ENCODE assay signal across 8 cellular contexts in the genomic region with DNA sequence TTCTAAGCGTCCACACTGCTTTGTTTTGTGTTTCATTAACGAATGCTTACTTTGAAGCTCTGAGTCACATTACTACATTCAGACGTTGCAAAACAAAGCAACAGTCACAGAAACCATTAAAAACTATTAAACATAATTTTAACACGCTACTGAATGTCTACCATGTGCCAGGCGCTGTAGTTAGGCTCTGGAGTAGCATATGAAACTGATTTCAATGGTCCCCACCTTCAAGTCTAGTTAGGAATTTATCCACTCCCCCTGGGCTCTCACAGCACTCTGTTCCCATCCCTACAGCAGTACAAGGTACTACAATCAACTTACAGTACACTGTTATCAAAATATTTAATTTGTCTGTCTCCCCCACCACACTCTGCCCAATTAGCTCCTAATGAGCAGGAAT. TPM values are rescaled to one million over a fixed set of nuclear protein-coding genes. Genes with fewer than 3 reads are reported as not detected.
DNase-seq lines count a peak whose midpoint lies in the region; ATAC-seq and TF ChIP-seq lines count a peak whose summit lies in the region.

No MANE protein-coding gene starts in this region.

- no peaks in the 10 kb centered on the region for H3K27me3 Mint-ChIP-seq in chondrocyte (ENCODE audit: low read depth)
- H3K27me3 Mint-ChIP-seq in activated naive CD4-positive, alpha-beta T cell treated with anti-CD3 and anti-CD28 coated beads, Interleukin-2, amount 10 ng/mL, durations not matched to agents 7 days and 5 days: no peaks in the 10 kb centered on the region

- H3K27me3 ChIP-seq in BJ (ENCODE audit: control insufficient read depth, insufficient read depth, low read length): no peaks in the 10 kb centered on the region
- no peaks in the 10 kb centered on the region for H3K27me3 ChIP-seq in HUES64 (ENCODE audit: insufficient read depth, low read length)

- no peak for TF ChIP-seq CTCF in BJ (IDR thresholded peaks at IDR 0.05; ENCODE audit: insufficient read depth, low read depth, low read length)
- TF ChIP-seq CTCF in chondrocyte (IDR thresholded peaks at IDR 0.05): no peak
- TF ChIP-seq CTCF in mucosa of descending colon (IDR thresholded peaks at IDR 0.05): no peak

- H3K4me1 ChIP-seq in HUES64 (ENCODE audit: insufficient read depth, low read length): peaks cover 5% of the 10 kb centered on the region
- H3K4me1 ChIP-seq in mucosa of descending colon (ENCODE audit: low read depth): peaks cover 7% of the 10 kb centered on the region

- no peak overlapping the region for H3K27ac Mint-ChIP-seq in chondrocyte (ENCODE audit: unreplicated experiment)
- H3K27ac Mint-ChIP-seq in activated naive CD4-positive, alpha-beta T cell treated with anti-CD3 and anti-CD28 coated beads, Interleukin-2, amount 10 ng/mL, durations not matched to agents 7 days and 5 days: no peak overlapping the region

- peak overlapping the region; percentile 77 for H3K4me3 ChIP-seq in BJ (ENCODE audit: low read depth, low read length)
- H3K4me3 ChIP-seq in HUES64 (ENCODE audit: low read length): peak overlapping the region; percentile 90
- peak overlapping the region; percentile 69 for H3K4me3 ChIP-seq in mucosa of descending colon

- no peak overlapping the region for H3K4me3 Mint-ChIP-seq in chondrocyte (ENCODE audit: unreplicated experiment)
- no peak overlapping the region for H3K4me3 Mint-ChIP-seq in activated naive CD4-positive, alpha-beta T cell treated with anti-CD3 and anti-CD28 coated beads, Interleukin-2, amount 10 ng/mL, durations not matched to agents 7 days and 5 days

- no peaks in the 10 kb centered on the region for H3K9me3 ChIP-seq in HUES64 (ENCODE audit: insufficient read depth, low read depth, low read length)
- no peaks in the 10 kb centered on the region for H3K9me3 ChIP-seq in mucosa of descending colon

- peaks cover 6% of the 10 kb centered on the region for H3K36me3 Mint-ChIP-seq in chondrocyte (ENCODE audit: low read depth)
- H3K36me3 Mint-ChIP-seq in activated naive CD4-positive, alpha-beta T cell treated with anti-CD3 and anti-CD28 coated beads, Interleukin-2, amount 10 ng/mL, durations not matched to agents 7 days and 5 days: peaks cover 11% of the 10 kb centered on the region

- 17% methylated on average over 5 of the region's 5 CpGs for WGBS in HUES64

- H3K36me3 ChIP-seq in BJ (ENCODE audit: control insufficient read depth, insufficient read depth, low read length): peaks cover 7% of the 10 kb centered on the region; the same call in 1 of the 2 replicates
- H3K36me3 ChIP-seq in HUES64 (ENCODE audit: insufficient read depth, low read length): peaks cover 38% of the 10 kb centered on the region
- no peaks in the 10 kb centered on the region for H3K36me3 ChIP-seq in mucosa of descending colon (ENCODE audit: low read depth)

- no peak overlapping the region for H3K27ac ChIP-seq in HUES64 (ENCODE audit: low read depth, low read length)

- intact Hi-C loops in mucosa of descending colon (cut with DNase I, micrococcal nuclease): no loop called here

- POLR2A ChIA-PET in BJ (lab: Charles Lee): no interaction called here

- no peak for DNase-seq in BJ (ENCODE audit: low read depth)
- DNase-seq in chondrocyte (ENCODE audit: low spot score): peak; percentile 2
- DNase-seq in mucosa of descending colon: no peak
- DNase-seq in NCI-H1694 treated with DMSO at 0.1 percent for 48 hours (lab: John Stamatoyannopoulos, UW): no peak
- DNase-seq in activated naive CD4-positive, alpha-beta T cell treated with anti-CD3 and anti-CD28 coated beads, Interleukin-2, amount 10 ng/mL, durations not matched to agents 7 days and 5 days: no peak

- peaks cover 18% of the 10 kb centered on the region for H3K4me1 Mint-ChIP-seq in chondrocyte (ENCODE audit: low read depth)
- H3K4me1 Mint-ChIP-seq in activated naive CD4-positive, alpha-beta T cell treated with anti-CD3 and anti-CD28 coated beads, Interleukin-2, amount 10 ng/mL, durations not matched to agents 7 days and 5 days: peaks cover 24% of the 10 kb centered on the region

- H3K9ac ChIP-seq in HUES64 (ENCODE audit: low read depth, low read length): peak overlapping the region; percentile 86

- CTCF ChIA-PET in BJ (lab: Yijun Ruan, JAX): interaction anchor here (0.6 to 3.9 kb wide), 16 partner anchors 9 to 931 kb away, joined by 3 to 19 read pairs (median 3); a partner anchor contains a TSS
- CTCF ChIA-PET in activated naive CD4-positive, alpha-beta T cell treated with anti-CD3 and anti-CD28 coated beads, Interleukin-2, amount 10 ng/mL, durations not matched to agents 7 days and 5 days (lab: Charles Lee): interaction anchor here (0.6 to 1.3 kb wide), 6 partner anchors 11 to 346 kb away, joined by 3 to 4 read pairs (median 3); no protein-coding TSS in a partner anchor

- ATAC-seq in mucosa of descending colon (peak; percentile 25), HG03135 (IDR thresholded peaks at IDR 0.05; ENCODE audit: unreplicated experiment) (no peak), GM18868 (IDR thresholded peaks at IDR 0.05; ENCODE audit: unreplicated experiment) (no peak)

- H3K9me3 Mint-ChIP-seq in chondrocyte (ENCODE audit: low read depth): no peaks in the 10 kb centered on the region
- no peaks in the 10 kb centered on the region for H3K9me3 Mint-ChIP-seq in activated naive CD4-positive, alpha-beta T cell treated with anti-CD3 and anti-CD28 coated beads, Interleukin-2, amount 10 ng/mL, durations not matched to agents 7 days and 5 days

RNA-seq across cellular contexts. Expression of a gene that starts 0.6 kb away (rescaled TPM):
- 9.2 and 25.0 TPM in 2 replicates for polyA plus RNA-seq in BJ (2011; rRNA removed)
- polyA minus RNA-seq in BJ (2011; rRNA and poly(A)+ RNA removed): 4.6 and 5.9 TPM in 2 replicates
- polyA plus RNA-seq in HUES64 (2013, experiment 1 of 2): 61.2 TPM
- 52.9 TPM for polyA plus RNA-seq in HUES64 (2013, experiment 2 of 2)
- total RNA-seq in chondrocyte (58.4 to 78.9 TPM (median 67.8 TPM) in 3 replicates), mucosa of descending colon (10 to 100 TPM; 31.8 to 48.3 (median 41.7) TPM)

RNA-seq across cellular contexts. Expression of a gene that starts 35.9 kb away (rescaled TPM):
- 4.7 and 10.9 TPM in 2 replicates for polyA plus RNA-seq in BJ (2011; rRNA removed)
- polyA minus RNA-seq in BJ (2011; rRNA and poly(A)+ RNA removed): 3.3 and 4.8 TPM in 2 replicates
- polyA plus RNA-seq in HUES64 (2013, experiment 1 of 2): 28.2 TPM
- 26.8 TPM for polyA plus RNA-seq in HUES64 (2013, experiment 2 of 2)
- total RNA-seq in chondrocyte: 19.1 to 23.6 TPM (median 19.5 TPM) in 3 replicates
- 10 to 100 TPM; 20.0 to 30.7 (median 20.9) TPM for total RNA-seq in mucosa of descending colon

RNA-seq across cellular contexts. Expression of a gene that starts 41.8 kb away (rescaled TPM):
- 44.5 and 51.5 TPM in 2 replicates for polyA plus RNA-seq in BJ (2011; rRNA removed)
- 15.8 and 23.8 TPM in 2 replicates for polyA minus RNA-seq in BJ (2011; rRNA and poly(A)+ RNA removed)
- polyA plus RNA-seq in HUES64 (2013, experiment 1 of 2): 49.8 TPM
- 44.9 TPM for polyA plus RNA-seq in HUES64 (2013, experiment 2 of 2)
- total RNA-seq in chondrocyte (40.2 to 42.6 TPM (median 42.1 TPM) in 3 replicates), mucosa of descending colon (10 to 100 TPM; 13.5 to 63.9 (median 20.7) TPM)
